8 cellular contexts compared by ENCODE assay signal in the genomic region with DNA sequence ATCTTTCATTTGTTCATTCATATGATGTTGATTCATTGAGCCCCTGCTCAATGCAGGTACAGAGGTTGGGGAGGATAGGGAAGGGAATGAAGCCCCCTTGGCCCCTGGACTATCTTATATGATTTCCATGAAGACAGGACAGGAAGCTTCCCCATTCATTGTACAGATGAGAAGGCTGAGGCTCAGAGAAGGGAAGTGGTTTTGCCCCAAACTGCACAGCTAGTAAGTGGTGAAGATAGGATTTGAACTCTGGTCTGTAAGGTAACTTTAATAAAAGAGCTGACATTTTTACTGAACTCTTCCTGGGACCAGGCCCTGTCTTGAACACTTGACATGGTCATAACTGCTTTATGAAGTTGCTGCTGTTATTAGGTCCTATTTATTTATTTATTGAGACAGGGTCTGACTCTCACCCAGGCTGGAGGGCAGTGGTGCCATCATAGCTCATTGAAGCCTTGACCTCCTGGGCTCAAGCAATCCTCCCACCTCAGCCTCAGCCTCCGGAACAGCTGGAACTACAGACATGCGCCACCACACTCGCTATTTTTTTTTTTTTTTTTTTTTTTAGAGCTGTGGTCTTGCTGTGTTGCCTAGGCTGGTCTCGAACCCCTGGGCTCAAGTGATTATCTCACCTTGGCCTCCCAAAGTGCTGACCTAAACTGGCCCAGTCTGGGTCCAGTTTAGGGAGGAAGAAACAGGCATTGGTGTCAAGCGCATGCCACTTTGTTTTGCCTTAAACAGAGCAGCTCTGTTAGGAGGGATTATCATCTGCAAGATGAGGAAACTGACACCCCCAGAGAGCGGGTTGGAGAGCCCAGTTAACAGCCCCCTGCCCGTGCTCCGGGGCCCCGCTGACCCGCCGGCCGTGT. TPM values are rescaled to one million over a fixed set of nuclear protein-coding genes. Genes with fewer than 3 reads are reported as not detected.
DNase-seq lines count a peak whose midpoint lies in the region; ATAC-seq and TF ChIP-seq lines count a peak whose summit lies in the region.

No MANE protein-coding gene starts in this region.

- H3K27me3 Mint-ChIP-seq in activated CD8-positive, alpha-beta memory T cell treated with anti-CD3 and anti-CD28 coated beads, Interleukin-2, amount 10 ng/mL, durations not matched to agents 7 days and 5 days, result no peaks in the 10 kb centered on the region
- H3K27me3 Mint-ChIP-seq in activated T-helper 17 cell treated with anti-CD3 and anti-CD28 coated beads, Interleukin-2, amount 50 U/mL, for 72 hours, result no peaks in the 10 kb centered on the region

- ATAC-seq in activated CD8-positive, alpha-beta memory T cell treated with anti-CD3 and anti-CD28 coated beads, Interleukin-2, amount 10 ng/mL, durations not matched to agents 7 days and 5 days, result no peak
- no peak for ATAC-seq in activated T-helper 17 cell treated with anti-CD3 and anti-CD28 coated beads, Interleukin-2, amount 50 U/mL, for 72 hours (replicated peaks)
- ATAC-seq in thoracic aorta (ENCODE audit: insufficient number of reproducible peaks, low FRiP score, low read depth), result no peak
- no peak for ATAC-seq in HG03342 (IDR thresholded peaks at IDR 0.05; ENCODE audit: unreplicated experiment)
- ATAC-seq in GM19395 (IDR thresholded peaks at IDR 0.05; ENCODE audit: unreplicated experiment), result no peak

- H3K27ac Mint-ChIP-seq in activated CD8-positive, alpha-beta memory T cell treated with anti-CD3 and anti-CD28 coated beads, Interleukin-2, amount 10 ng/mL, durations not matched to agents 7 days and 5 days, result peak overlapping the region; percentile 81
- H3K27ac Mint-ChIP-seq in activated T-helper 17 cell treated with anti-CD3 and anti-CD28 coated beads, Interleukin-2, amount 50 U/mL, for 72 hours, result peak overlapping the region; percentile 16

- H3K4me3 Mint-ChIP-seq in activated CD8-positive, alpha-beta memory T cell treated with anti-CD3 and anti-CD28 coated beads, Interleukin-2, amount 10 ng/mL, durations not matched to agents 7 days and 5 days, result peak overlapping the region; percentile 69
- peak overlapping the region; percentile 55 for H3K4me3 Mint-ChIP-seq in activated T-helper 17 cell treated with anti-CD3 and anti-CD28 coated beads, Interleukin-2, amount 50 U/mL, for 72 hours

- H3K36me3 ChIP-seq in kidney epithelial cell (ENCODE audit: control insufficient read depth, insufficient read depth, low read length) (no peaks in the 10 kb centered on the region), thoracic aorta (no peaks in the 10 kb centered on the region)

- CTCF ChIA-PET in activated CD8-positive, alpha-beta memory T cell treated with anti-CD3 and anti-CD28 coated beads, Interleukin-2, amount 10 ng/mL, durations not matched to agents 7 days and 5 days (lab: Charles Lee), result interaction anchor here (0.7 to 5.6 kb wide), 22 partner anchors 10 to 164 kb away, joined by 3 to 133 read pairs (median 5); partner anchors contain the start of gene BCL7C

- H3K36me3 Mint-ChIP-seq in activated CD8-positive, alpha-beta memory T cell treated with anti-CD3 and anti-CD28 coated beads, Interleukin-2, amount 10 ng/mL, durations not matched to agents 7 days and 5 days, result peaks cover 3% of the 10 kb centered on the region
- no peaks in the 10 kb centered on the region for H3K36me3 Mint-ChIP-seq in activated T-helper 17 cell treated with anti-CD3 and anti-CD28 coated beads, Interleukin-2, amount 50 U/mL, for 72 hours (ENCODE audit: low read depth)

- H3K9me3 Mint-ChIP-seq in activated CD8-positive, alpha-beta memory T cell treated with anti-CD3 and anti-CD28 coated beads, Interleukin-2, amount 10 ng/mL, durations not matched to agents 7 days and 5 days (ENCODE audit: low read depth), result peaks cover 2% of the 10 kb centered on the region
- peaks cover 4% of the 10 kb centered on the region for H3K9me3 Mint-ChIP-seq in activated T-helper 17 cell treated with anti-CD3 and anti-CD28 coated beads, Interleukin-2, amount 50 U/mL, for 72 hours

- H3K4me1 ChIP-seq in thoracic aorta (ENCODE audit: control insufficient read depth in 1 of 2, low read depth in 2 of 2), result peaks cover 12 to 20% of the 10 kb centered on the region in 2 donors

- peak; percentile 54 for DNase-seq in activated CD8-positive, alpha-beta memory T cell treated with anti-CD3 and anti-CD28 coated beads, Interleukin-2, amount 10 ng/mL, durations not matched to agents 7 days and 5 days
- DNase-seq in activated CD8-positive, alpha-beta memory T cell treated with anti-CD3 and anti-CD28 coated beads, Interleukin-2, amount 50 U/mL, for 48 hours, result no peak
- DNase-seq in kidney epithelial cell (ENCODE audit: low read depth), result no peak
- no peak for DNase-seq in thoracic aorta (ENCODE audit: low spot score)
- DNase-seq in activated CD8-positive, alpha-beta memory T cell treated with anti-CD3 and anti-CD28 coated beads, Interleukin-2, amount 50 U/mL, for 4 hours, result no peak

- H3K9me3 ChIP-seq in thoracic aorta, result no peaks in the 10 kb centered on the region

- H3K27ac ChIP-seq in thoracic aorta, result peak overlapping the region; percentile 72 to 77

- H3K4me3 ChIP-seq in kidney epithelial cell (ENCODE audit: low read depth, low read length) (peak overlapping the region; percentile 47), thoracic aorta (peak overlapping the region; percentile 78)

- TF ChIP-seq CTCF in kidney epithelial cell (IDR thresholded peaks at IDR 0.05; ENCODE audit: insufficient read depth, low read length, poor library complexity, severe bottlenecking) (no peak), thoracic aorta (IDR thresholded peaks at IDR 0.05) (no peak)

- H3K4me1 Mint-ChIP-seq in activated CD8-positive, alpha-beta memory T cell treated with anti-CD3 and anti-CD28 coated beads, Interleukin-2, amount 10 ng/mL, durations not matched to agents 7 days and 5 days, result peaks cover 40% of the 10 kb centered on the region
- peaks cover 23% of the 10 kb centered on the region for H3K4me1 Mint-ChIP-seq in activated T-helper 17 cell treated with anti-CD3 and anti-CD28 coated beads, Interleukin-2, amount 50 U/mL, for 72 hours

- H3K27me3 ChIP-seq in kidney epithelial cell (ENCODE audit: control insufficient read depth, insufficient read depth, low read length) (no peaks in the 10 kb centered on the region), thoracic aorta (replicated peaks; ENCODE audit: insufficient read depth) (no peaks in the 10 kb centered on the region)

RNA-seq across cellular contexts. Expression of gene CTF1, which starts 5.0 kb away (rescaled TPM):
- total RNA-seq in activated CD8-positive, alpha-beta memory T cell treated with anti-CD3 and anti-CD28 coated beads, Interleukin-2, amount 10 ng/mL, durations not matched to agents 7 days and 5 days, result under 1 TPM; 0.35 to 0.47 TPM
- under 1 TPM; 0.15 to 0.26 TPM for total RNA-seq in activated T-helper 17 cell treated with anti-CD3 and anti-CD28 coated beads, Interleukin-2, amount 50 U/mL, for 72 hours
- total RNA-seq in kidney epithelial cell (1.4 and 2.1 TPM in 2 replicates), thoracic aorta (1 to 10 TPM; 3.8 TPM)

RNA-seq across cellular contexts. Expression of gene BCL7C, which starts 7.6 kb away (rescaled TPM):
- total RNA-seq in activated CD8-positive, alpha-beta memory T cell treated with anti-CD3 and anti-CD28 coated beads, Interleukin-2, amount 10 ng/mL, durations not matched to agents 7 days and 5 days, result 10 to 100 TPM; 25.6 to 26.8 TPM
- total RNA-seq in activated T-helper 17 cell treated with anti-CD3 and anti-CD28 coated beads, Interleukin-2, amount 50 U/mL, for 72 hours, result 10 to 100 TPM; 34.1 to 39.3 TPM
- total RNA-seq in kidney epithelial cell (43.1 and 46.3 TPM in 2 replicates), thoracic aorta (10 to 100 TPM; 35.6 to 55.2 TPM)

RNA-seq across cellular contexts. Expression of gene FBXL19, which starts 21.9 kb away (rescaled TPM):
- 10 to 100 TPM; 26.1 to 29.2 TPM for total RNA-seq in activated CD8-positive, alpha-beta memory T cell treated with anti-CD3 and anti-CD28 coated beads, Interleukin-2, amount 10 ng/mL, durations not matched to agents 7 days and 5 days
- total RNA-seq in activated T-helper 17 cell treated with anti-CD3 and anti-CD28 coated beads, Interleukin-2, amount 50 U/mL, for 72 hours, result 10 to 100 TPM; 32.2 to 40.7 TPM
- total RNA-seq in kidney epithelial cell, result 36.4 and 37.9 TPM in 2 replicates
- total RNA-seq in thoracic aorta, result 10 to 100 TPM; 14.5 to 18.7 TPM

RNA-seq across cellular contexts. Expression of gene ORAI3, which starts 47.4 kb away (rescaled TPM):
- 10 to 100 TPM; 19.5 to 20.5 TPM for total RNA-seq in activated CD8-positive, alpha-beta memory T cell treated with anti-CD3 and anti-CD28 coated beads, Interleukin-2, amount 10 ng/mL, durations not matched to agents 7 days and 5 days
- total RNA-seq in activated T-helper 17 cell treated with anti-CD3 and anti-CD28 coated beads, Interleukin-2, amount 50 U/mL, for 72 hours, result 10 to 100 TPM; 12.4 to 25.8 TPM
- total RNA-seq in kidney epithelial cell, result 35.3 and 37.9 TPM in 2 replicates
- 10 to 100 TPM; 19.0 to 35.7 TPM for total RNA-seq in thoracic aorta

RNA-seq across cellular contexts. Expression of gene SETD1A, which starts 56.1 kb away (rescaled TPM):
- 10 to 100 TPM; 23.9 to 26.4 TPM for total RNA-seq in activated CD8-positive, alpha-beta memory T cell treated with anti-CD3 and anti-CD28 coated beads, Interleukin-2, amount 10 ng/mL, durations not matched to agents 7 days and 5 days
- total RNA-seq in activated T-helper 17 cell treated with anti-CD3 and anti-CD28 coated beads, Interleukin-2, amount 50 U/mL, for 72 hours, result 10 to 100 TPM; 27.5 to 33.7 TPM
- total RNA-seq in kidney epithelial cell, result 7.2 TPM in 2 replicates
- total RNA-seq in thoracic aorta, result 10 to 100 TPM in 1 of 2 donors, 1 to 10 TPM in 1; 7.4 to 14.6 TPM
